Comparison of ENCODE assay signal across 8 cellular contexts in the genomic region with DNA sequence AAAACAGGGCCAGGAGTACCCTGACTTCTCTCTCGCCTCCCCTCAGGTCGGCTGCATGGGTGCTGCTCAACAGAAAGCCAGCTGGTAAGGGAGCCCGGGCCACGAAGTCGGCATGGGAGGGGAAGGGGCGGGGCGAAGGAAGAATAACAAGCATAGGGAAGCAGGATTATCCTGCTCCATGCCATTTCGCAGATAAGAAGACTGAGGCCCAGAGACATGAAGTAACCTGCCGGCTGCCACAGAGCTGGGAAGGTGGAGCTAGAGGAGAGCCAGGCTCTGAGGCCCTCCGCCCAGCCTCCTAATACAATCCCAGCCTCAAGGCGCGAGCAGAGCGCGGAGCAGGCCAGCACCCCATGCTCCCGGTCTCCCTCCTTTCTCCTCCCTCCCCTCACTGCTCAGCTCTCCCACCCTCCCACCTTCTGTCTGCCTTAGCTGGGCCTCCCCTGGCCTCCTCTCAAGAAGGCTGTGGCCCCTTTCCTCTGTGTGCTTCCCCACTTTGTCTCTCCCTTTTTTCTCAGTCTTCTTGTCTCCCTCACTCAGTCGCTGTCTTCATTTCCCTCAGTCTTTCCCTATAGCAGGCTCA. TPM values are rescaled to one million over a fixed set of nuclear protein-coding genes. Genes with fewer than 3 reads are reported as not detected.
DNase-seq lines count a peak whose midpoint lies in the region; ATAC-seq and TF ChIP-seq lines count a peak whose summit lies in the region.

No MANE protein-coding gene starts in this region.

- H4K20me1 ChIP-seq in OCI-LY3 (ENCODE audit: insufficient read depth, low read length): no peaks in the 10 kb centered on the region

- peak overlapping the region; percentile 85 for H3K27ac Mint-ChIP-seq in neural crest cell (ENCODE audit: unreplicated experiment)

- peak overlapping the region; percentile 67 for H3K4me3 Mint-ChIP-seq in neural crest cell

- H3K9me3 Mint-ChIP-seq in neural crest cell: no peaks in the 10 kb centered on the region

- no peaks in the 10 kb centered on the region for H3K27me3 Mint-ChIP-seq in neural crest cell (ENCODE audit: low read depth)

- H3K36me3 ChIP-seq in OCI-LY3 (replicated peaks; ENCODE audit: low read depth, low read length) (no peaks in the 10 kb centered on the region), endocrine pancreas (ENCODE audit: control insufficient read depth, insufficient read depth, low read length) (no peaks in the 10 kb centered on the region)

- no peak for DNase-seq in neural crest cell (ENCODE audit: low read depth, low spot score)
- no peak for DNase-seq in dedifferentiated amniotic fluid mesenchymal stem cell (ENCODE audit: extremely low spot score)
- no peak for DNase-seq in AML-193 (lab: John Stamatoyannopoulos, UW)

- no peaks in the 10 kb centered on the region for H3K36me3 Mint-ChIP-seq in neural crest cell (ENCODE audit: low read depth)

- H3K27ac ChIP-seq in 22Rv1: peak overlapping the region; percentile 93
- H3K27ac ChIP-seq in OCI-LY3 (ENCODE audit: low read length): no peak overlapping the region

- TF ChIP-seq CTCF in 22Rv1 (IDR thresholded peaks at IDR 0.05): no peak
- TF ChIP-seq CTCF in OCI-LY3 (IDR thresholded peaks at IDR 0.05; ENCODE audit: low read depth, low read length): no peak
- no peak for TF ChIP-seq CTCF in neural crest cell (conservative IDR thresholded peaks at IDR 0.05)

- H3K79me2 ChIP-seq in OCI-LY3 (ENCODE audit: low read length): no peaks in the 10 kb centered on the region

- H3K27me3 ChIP-seq in OCI-LY3 (ENCODE audit: low read depth, low read length) (no peaks in the 10 kb centered on the region), endocrine pancreas (ENCODE audit: control insufficient read depth, insufficient read depth, low read length) (no peaks in the 10 kb centered on the region)

- peak overlapping the region; percentile 68 for H3K4me2 ChIP-seq in OCI-LY3 (ENCODE audit: low read length)

- no peak overlapping the region; the same call in 1 of the 2 replicates for H2AFZ ChIP-seq in OCI-LY3 (ENCODE audit: low read depth, low read length)

- H3K9ac ChIP-seq in OCI-LY3 (ENCODE audit: low read length) (peak overlapping the region; percentile 51; the same call in 1 of the 2 replicates), endocrine pancreas (ENCODE audit: control insufficient read depth, insufficient read depth, low read length) (peak overlapping the region; percentile 76)

- peaks cover 38% of the 10 kb centered on the region for H3K4me1 ChIP-seq in OCI-LY3 (ENCODE audit: low read length)
- no peaks in the 10 kb centered on the region for H3K4me1 ChIP-seq in endocrine pancreas (ENCODE audit: control insufficient read depth, insufficient read depth, low read length)

- peaks cover 29% of the 10 kb centered on the region for H3K4me1 Mint-ChIP-seq in neural crest cell

- H3K9me3 ChIP-seq in OCI-LY3 (ENCODE audit: insufficient read depth, low read length) (no peaks in the 10 kb centered on the region), endocrine pancreas (ENCODE audit: control insufficient read depth, low read length) (no peaks in the 10 kb centered on the region)

- ATAC-seq in GM19463 (IDR thresholded peaks at IDR 0.05; ENCODE audit: unreplicated experiment) (peak; percentile 15), GM19035 (IDR thresholded peaks at IDR 0.05; ENCODE audit: unreplicated experiment) (no peak)

- peak overlapping the region; percentile 61 for H3K4me3 ChIP-seq in OCI-LY3 (ENCODE audit: low read length)
- peak overlapping the region; percentile 10 for H3K4me3 ChIP-seq in endocrine pancreas (ENCODE audit: control insufficient read depth, insufficient read depth, low read length)

RNA-seq across cellular contexts. Expression of gene HMGA1, which starts 13.2 kb away (rescaled TPM):
- total RNA-seq in neural crest cell: 1,143 and 1,176 TPM in 2 replicates

RNA-seq across cellular contexts. Expression of gene SMIM29, which starts 25.3 kb away (rescaled TPM):
- 13.5 and 13.9 TPM in 2 replicates for total RNA-seq in neural crest cell
